Comparison of ENCODE assay signal across 25 cellular contexts in the genomic region with DNA sequence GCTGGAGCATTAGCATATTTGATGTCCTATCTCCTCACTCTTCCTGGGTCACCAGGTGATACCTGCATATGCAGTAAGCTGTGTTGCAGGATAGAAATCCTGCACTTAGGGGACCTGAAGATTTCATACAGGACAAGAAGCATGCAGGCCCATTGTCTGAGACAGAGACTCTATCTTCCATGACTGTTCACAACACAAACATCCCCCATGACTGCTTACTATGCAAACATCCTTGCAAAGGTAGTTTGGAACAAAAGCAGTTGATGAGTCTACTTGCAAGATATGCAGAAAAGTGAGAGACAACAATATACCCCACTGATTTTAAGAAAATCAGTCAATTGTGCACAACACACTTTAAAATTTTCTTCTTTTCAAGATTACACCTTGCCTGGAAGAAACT.
A peak's percentile ranks its signal among the peaks of the same experiment; 100 is the strongest.
DNase-seq lines count a peak whose midpoint lies in the region; ATAC-seq, FAIRE-seq and TF ChIP-seq lines count a peak whose summit lies in the region.
"Had no signal": no experiment of that assay in that cellular context is flagged by ENCODE, and none has a peak within 500 bp of the region (broad histone marks: within the 10 kb centered on the region; RNA-seq: fewer than 3 reads in every experiment).

No MANE protein-coding gene starts in this region.

- TF ChIP-seq POLR2A in K562 (conservative IDR thresholded peaks at IDR 0.05) = no peak
- TF ChIP-seq POLR2A in esophagus squamous epithelium (IDR thresholded peaks at IDR 0.05) = no peak

- H4K20me1 ChIP-seq in BLaER1 (no peaks in the 10 kb centered on the region), K562 (replicated peaks; ENCODE audit: control insufficient read depth, insufficient read depth, low read length) (no peaks in the 10 kb centered on the region)
- H4K20me1 ChIP-seq: BLaER1 treated with 17β-estradiol and CSF1 and Interleukin-3, amounts not matched to agents 10 nM and 100 nM had no signal

- H3K79me2 ChIP-seq in K562 (ENCODE audit: control insufficient read depth, insufficient read depth, low read length) = no peaks in the 10 kb centered on the region

- no peak for ATAC-seq in K562
- ATAC-seq: GM12878, HCT116 had no signal

- POLR2A ChIA-PET in K562 (lab: Yijun Ruan, JAX) = interaction anchor here (0.6 to 1.5 kb wide), 3 partner anchors 13 to 1291 kb away, joined by 3 to 4 read pairs (median 3); no protein-coding TSS in a partner anchor

- peaks cover 27% of the 10 kb centered on the region for H3K4me1 Mint-ChIP-seq in mesothelial cell of epicardium

- peaks cover 16% of the 10 kb centered on the region; the same call in 1 of the 2 replicates for H3K9me3 ChIP-seq in BLaER1
- H3K9me3 ChIP-seq in K562 (replicated peaks; ENCODE audit: control insufficient read depth, insufficient read depth, low read depth, low read length) = no peaks in the 10 kb centered on the region
- no peaks in the 10 kb centered on the region for H3K9me3 ChIP-seq in kidney (ENCODE audit: control insufficient read depth in 1 of 2, low read length in 2 of 2)
- no peaks in the 10 kb centered on the region for H3K9me3 ChIP-seq in esophagus squamous epithelium

- no peak for TF ChIP-seq CTCF in K562 (IDR thresholded peaks at IDR 0.05 in 2 of 3, conservative IDR thresholded peaks at IDR 0.05 in 1 of 3; ENCODE audit: insufficient read depth in 2 of 3, low read depth in 1 of 3, low read length in 3 of 3)
- TF ChIP-seq CTCF in mesothelial cell of epicardium (IDR thresholded peaks at IDR 0.05; ENCODE audit: unreplicated experiment) = no peak
- no peak for TF ChIP-seq CTCF in kidney (IDR thresholded peaks at IDR 0.05; ENCODE audit: borderline replicate concordance, extremely low read depth, insufficient read depth)
- no peak for TF ChIP-seq CTCF in esophagus squamous epithelium (IDR thresholded peaks at IDR 0.05)

- intact Hi-C loops in K562 (cut with micrococcal nuclease) (no loop called here), kidney (cut with DNase I) (no loop called here), esophagus squamous epithelium (cut with DNase I) (no loop called here)

- H3K27ac Mint-ChIP-seq in mesothelial cell of epicardium = no peak overlapping the region
- H3K27ac Mint-ChIP-seq: B cell; CD14-positive monocyte; CD4-positive, alpha-beta T cell; CD8-positive, alpha-beta memory T cell; H9 had no signal

- CTCF ChIA-PET in K562 (lab: Yijun Ruan, JAX; ENCODE audit: low intra/inter-chr PET ratio) = no interaction called here

- FAIRE-seq in K562 (lab: Jason Lieb, UNC) (peak; percentile 15), kidney (lab: Jason Lieb, UNC) (no peak)
- FAIRE-seq: A204.1, D721Med, GM12878, GM19239 had no signal

- H3K4me3 ChIP-seq in BLaER1 = no peak overlapping the region
- H3K4me3 ChIP-seq in K562 = no peak overlapping the region
- H3K4me3 ChIP-seq in kidney (ENCODE audit: low read length in 2 of 2) = no peak overlapping the region
- H3K4me3 ChIP-seq in esophagus squamous epithelium = no peak overlapping the region
- H3K4me3 ChIP-seq: BLaER1 treated with 17β-estradiol and CSF1 and Interleukin-3, amounts not matched to agents 10 nM and 100 nM; GM12878; GM23248 had no signal

- H2AFZ ChIP-seq in K562 (ENCODE audit: low read depth, low read length) = no peak overlapping the region; the same call in 1 of the 2 replicates
- H2AFZ ChIP-seq: GM23248 had no signal

- H3K4me3 Mint-ChIP-seq in mesothelial cell of epicardium = no peak overlapping the region
- H3K4me3 Mint-ChIP-seq: B cell; CD14-positive monocyte; CD4-positive, alpha-beta T cell; CD8-positive, alpha-beta memory T cell; H9 had no signal

- H3K4me2 ChIP-seq in BLaER1 (peak overlapping the region; percentile 10; the same call in 1 of the 2 replicates), K562 (ENCODE audit: insufficient read depth, low read length) (no peak overlapping the region)

- BruUV-seq in K562 (replicated peaks; lab: Mats Ljungman, UMichigan) = no TSS peak

- peaks cover 14% of the 10 kb centered on the region for H3K9me3 Mint-ChIP-seq in mesothelial cell of epicardium
- H3K9me3 Mint-ChIP-seq: CD4-positive, alpha-beta T cell had no signal

- in situ Hi-C loops in K562 (cut with MboI) = no loop called here

- H3K4me1 ChIP-seq in BLaER1 (peaks cover 37% of the 10 kb centered on the region), K562 (replicated peaks in 1 of 2; ENCODE audit: control insufficient read depth in 2 of 2, insufficient read depth in 2 of 2, low read length in 2 of 2) (peaks cover 0 to 4% of the 10 kb centered on the region in 2 experiments; a peak in 1 of 5 replicates), kidney (ENCODE audit: control insufficient read depth in 1 of 2, insufficient read depth in 1 of 2, low read depth in 1 of 2, low read length in 2 of 2) (peaks cover 0 to 3% of the 10 kb centered on the region in 2 donors), esophagus squamous epithelium (peaks cover 0 to 6% (median 0%) of the 10 kb centered on the region in 3 donors)

- no peak for TF ChIP-seq RAD21 in K562 (CRISPR knock-in tag; conservative IDR thresholded peaks at IDR 0.05 in 1 of 2, IDR thresholded peaks at IDR 0.05 in 1 of 2)

- no peaks in the 10 kb centered on the region for H3K36me3 ChIP-seq in BLaER1
- no peaks in the 10 kb centered on the region for H3K36me3 ChIP-seq in K562 (ENCODE audit: control insufficient read depth, insufficient read depth, low read length)
- no peaks in the 10 kb centered on the region for H3K36me3 ChIP-seq in kidney (ENCODE audit: control insufficient read depth in 1 of 2, insufficient read depth in 2 of 2, low read length in 2 of 2)
- no peaks in the 10 kb centered on the region for H3K36me3 ChIP-seq in esophagus squamous epithelium
- H3K36me3 ChIP-seq: BLaER1 treated with 17β-estradiol and CSF1 and Interleukin-3, amounts not matched to agents 10 nM and 100 nM had no signal

- TF ChIP-seq EP300 in K562 (IDR thresholded peaks at IDR 0.05; ENCODE audit: low read length) = no peak

- H3K9ac ChIP-seq in BLaER1 = no peak overlapping the region
- H3K9ac ChIP-seq in K562 (ENCODE audit: insufficient read depth in 1 of 2, low read depth in 2 of 2, low read length in 2 of 2) = no peak overlapping the region
- H3K9ac ChIP-seq in kidney (ENCODE audit: low read length in 2 of 2) = no peak overlapping the region
- H3K9ac ChIP-seq: BLaER1 treated with 17β-estradiol and CSF1 and Interleukin-3, amounts not matched to agents 10 nM and 100 nM; GM23248 had no signal

- no peaks in the 10 kb centered on the region for H3K27me3 ChIP-seq in BLaER1
- no peaks in the 10 kb centered on the region for H3K27me3 ChIP-seq in K562 (ENCODE audit: control insufficient read depth in 2 of 2, insufficient read depth in 2 of 2, low read length in 2 of 2)
- no peaks in the 10 kb centered on the region for H3K27me3 ChIP-seq in esophagus squamous epithelium
- H3K27me3 ChIP-seq: BLaER1 treated with 17β-estradiol and CSF1 and Interleukin-3, amounts not matched to agents 10 nM and 100 nM had no signal

- H3K9me1 ChIP-seq in K562 (ENCODE audit: control insufficient read depth, insufficient read depth, low read length) = no peaks in the 10 kb centered on the region

- H3K36me3 Mint-ChIP-seq in mesothelial cell of epicardium = peaks cover 7% of the 10 kb centered on the region

- H3K27ac ChIP-seq in BLaER1 (no peak overlapping the region), K562 (ENCODE audit: extremely low read depth, low read depth, low read length) (no peak overlapping the region), kidney (ENCODE audit: low read depth in 2 of 2, low read length in 2 of 2) (no peak overlapping the region), esophagus squamous epithelium (no peak overlapping the region)
- H3K27ac ChIP-seq: 22Rv1; BLaER1 treated with 17β-estradiol and CSF1 and Interleukin-3, amounts not matched to agents 10 nM and 100 nM; GM23248 had no signal

- no peaks in the 10 kb centered on the region for H3K27me3 Mint-ChIP-seq in mesothelial cell of epicardium (ENCODE audit: low read depth)
- H3K27me3 Mint-ChIP-seq: B cell; CD4-positive, alpha-beta T cell had no signal

- no peak for DNase-seq in K562 (ENCODE audit: extremely low read depth in 1 of 4, low spot score in 3 of 4)
- peak; percentile 20 for DNase-seq in kidney glomerular epithelial cell (lab: John Stamatoyannopoulos, UW)
- DNase-seq in renal cortical epithelial cell (ENCODE audit: low read depth) = peak; percentile 23
- DNase-seq in activated CD4-positive, alpha-beta T cell treated with anti-CD3 and anti-CD28 coated beads, Interleukin-2, amount 50 U/mL, for 1 hour = no peak
- no peak for DNase-seq in mesothelial cell of epicardium (ENCODE audit: low spot score in 2 of 2, unreplicated experiment in 2 of 2)
- DNase-seq in kidney = no peak
- no peak for DNase-seq in esophagus squamous epithelium (lab: John Stamatoyannopoulos, UW)
- DNase-seq: CD4-positive, alpha-beta T cell; CD8-positive, alpha-beta memory T cell; DMS 273 treated with DMSO at 0.1 percent for 48 hours; DMS79; EL; GDM1; H9 had no signal

TF ChIP-seq in K562, 482 proteins besides CTCF, POLR2A, EP300 and RAD21 (continues in another document):
- TF ChIP-seq, protein P1, sequence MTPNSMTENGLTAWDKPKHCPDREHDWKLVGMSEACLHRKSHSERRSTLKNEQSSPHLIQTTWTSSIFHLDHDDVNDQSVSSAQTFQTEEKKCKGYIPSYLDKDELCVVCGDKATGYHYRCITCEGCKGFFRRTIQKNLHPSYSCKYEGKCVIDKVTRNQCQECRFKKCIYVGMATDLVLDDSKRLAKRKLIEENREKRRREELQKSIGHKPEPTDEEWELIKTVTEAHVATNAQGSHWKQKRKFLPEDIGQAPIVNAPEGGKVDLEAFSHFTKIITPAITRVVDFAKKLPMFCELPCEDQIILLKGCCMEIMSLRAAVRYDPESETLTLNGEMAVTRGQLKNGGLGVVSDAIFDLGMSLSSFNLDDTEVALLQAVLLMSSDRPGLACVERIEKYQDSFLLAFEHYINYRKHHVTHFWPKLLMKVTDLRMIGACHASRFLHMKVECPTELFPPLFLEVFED (CRISPR knock-in tag; conservative IDR thresholded peaks at IDR 0.05) = no peak
- no peak for TF ChIP-seq NFE2L1 (tag; IDR thresholded peaks at IDR 0.05; ENCODE audit: borderline replicate concordance, low read depth)
- TF ChIP-seq, protein P2, sequence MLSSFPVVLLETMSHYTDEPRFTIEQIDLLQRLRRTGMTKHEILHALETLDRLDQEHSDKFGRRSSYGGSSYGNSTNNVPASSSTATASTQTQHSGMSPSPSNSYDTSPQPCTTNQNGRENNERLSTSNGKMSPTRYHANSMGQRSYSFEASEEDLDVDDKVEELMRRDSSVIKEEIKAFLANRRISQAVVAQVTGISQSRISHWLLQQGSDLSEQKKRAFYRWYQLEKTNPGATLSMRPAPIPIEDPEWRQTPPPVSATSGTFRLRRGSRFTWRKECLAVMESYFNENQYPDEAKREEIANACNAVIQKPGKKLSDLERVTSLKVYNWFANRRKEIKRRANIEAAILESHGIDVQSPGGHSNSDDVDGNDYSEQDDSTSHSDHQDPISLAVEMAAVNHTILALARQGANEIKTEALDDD (IDR thresholded peaks at IDR 0.05) = 0 out of 2 replicates have a peak, but pooled peaks have one; percentile 4

Comparison
In these comparisons a context has a peak if more than half of its experiments do, and no peak if none do; other contexts are left out.
1. DNase-seq: peak in kidney glomerular epithelial cell (single experiment) and renal cortical epithelial cell (single experiment); none in K562 (0 of 4), activated CD4-positive, alpha-beta T cell treated with anti-CD3 and anti-CD28 coated beads, Interleukin-2, amount 50 U/mL, for 1 hour (single experiment), mesothelial cell of epicardium (0 of 2), kidney (single experiment) and esophagus squamous epithelium (single experiment).